ENCODE assay signal across 1 cellular context in the genomic region with DNA sequence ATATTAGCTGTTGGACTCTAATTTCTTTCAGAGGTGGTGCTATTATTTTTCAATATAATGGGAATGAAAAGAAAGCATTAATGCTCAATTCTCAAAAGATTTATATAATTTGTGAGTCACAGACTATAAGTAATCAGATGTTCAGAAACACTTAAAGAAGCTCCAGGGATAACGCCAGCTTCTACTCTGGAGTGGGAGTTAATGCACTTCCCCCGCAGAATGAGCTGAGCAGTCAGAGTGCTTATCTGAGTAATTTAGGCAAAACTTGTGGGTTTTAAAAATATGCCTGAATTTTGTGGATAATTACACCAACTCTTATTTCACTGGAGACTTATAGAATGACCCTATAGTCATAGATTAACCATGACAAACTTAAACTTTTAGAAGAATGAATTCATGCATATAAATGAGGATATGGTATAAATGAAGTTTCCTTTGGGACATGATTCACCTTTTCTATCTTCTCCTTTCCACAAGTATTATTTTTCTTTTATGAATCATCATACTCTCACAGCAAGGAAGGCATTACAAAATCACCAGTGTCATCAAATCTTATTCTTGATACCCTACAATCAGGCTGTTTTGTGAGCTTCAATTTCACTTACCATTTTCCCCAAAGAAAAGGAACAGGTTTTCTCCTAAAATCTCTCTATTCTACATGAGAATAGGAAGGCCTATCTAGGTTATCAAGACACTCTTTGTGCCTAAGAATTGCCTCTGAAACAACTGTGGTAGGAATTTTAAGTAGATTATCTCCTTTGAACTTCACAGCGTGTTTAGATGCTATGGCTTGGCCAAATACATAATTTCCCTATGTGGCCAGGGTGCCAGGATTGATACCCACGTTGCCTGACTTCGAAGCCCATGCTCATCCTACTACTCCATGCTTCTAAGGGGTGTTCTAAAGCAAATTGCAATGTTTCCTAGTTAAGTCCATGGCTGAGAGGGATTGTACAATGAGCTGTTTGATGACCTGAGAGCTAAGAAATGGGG.
TF ChIP-seq lines count a peak whose summit lies in the region.

No MANE protein-coding gene starts in this region.

TF ChIP-seq in HepG2, 621 proteins besides CTCF, POLR2A, EP300 and RAD21 (continued from another document):
- peak in 1 of 2 experiments; percentile 36; a peak in 1 of 4 replicates for TF ChIP-seq MAFK (conservative IDR thresholded peaks at IDR 0.05 in 1 of 2, IDR thresholded peaks at IDR 0.05 in 1 of 2; ENCODE audit: low read length in 2 of 2)
TF ChIP-seq in HepG2: peak in this region for 2.
